ENCODE assay signal across 20 cellular contexts in the genomic region with DNA sequence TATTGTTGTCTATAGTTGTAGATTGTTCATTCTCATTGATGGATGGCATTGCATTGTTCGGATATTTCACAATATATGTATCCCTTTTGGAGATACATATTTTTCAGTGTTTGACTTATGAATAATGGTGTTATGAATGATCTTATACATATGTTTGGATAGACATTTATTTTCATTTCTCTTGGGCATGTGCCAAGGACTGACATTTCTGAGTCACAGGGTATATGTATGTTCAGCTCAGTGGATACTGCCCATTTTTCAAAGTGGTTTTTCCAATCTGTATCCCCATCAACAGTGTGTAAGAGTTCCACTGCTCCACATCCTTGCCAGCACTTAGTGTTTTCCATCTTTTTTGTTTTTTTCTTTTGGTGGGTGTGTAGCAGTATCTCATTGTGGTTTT. TPM values are rescaled to one million over a fixed set of nuclear protein-coding genes. Genes with fewer than 3 reads are reported as not detected.
DNase-seq lines count a peak whose midpoint lies in the region; ATAC-seq, FAIRE-seq and TF ChIP-seq lines count a peak whose summit lies in the region.
"Had no signal": no experiment of that assay in that cellular context is flagged by ENCODE, and none has a peak within 500 bp of the region (broad histone marks: within the 10 kb centered on the region; RNA-seq: fewer than 3 reads in every experiment).

No MANE protein-coding gene starts in this region.

- H3K9me3 Mint-ChIP-seq in activated CD4-positive, alpha-beta T cell treated with anti-CD3 and anti-CD28 coated beads, Interleukin-2, amount 10 ng/mL, durations not matched to agents 24 days and 14 days: no peaks in the 10 kb centered on the region
- H3K9me3 Mint-ChIP-seq: GM23338 had no signal

- H3K4me1 Mint-ChIP-seq in activated CD4-positive, alpha-beta T cell treated with anti-CD3 and anti-CD28 coated beads, Interleukin-2, amount 10 ng/mL, durations not matched to agents 24 days and 14 days: no peaks in the 10 kb centered on the region
- H3K4me1 Mint-ChIP-seq: GM23338 had no signal

- peak overlapping the region; percentile 36; the same call in 1 of the 2 replicates for H3K27ac ChIP-seq in PC-3 (ENCODE audit: low read length)
- H3K27ac ChIP-seq: C4-2B, PC-9, RWPE1 had no signal

- peak overlapping the region; percentile 8 for H3K4me2 ChIP-seq in PC-3 (ENCODE audit: low read length)
- H3K4me2 ChIP-seq: GM23338, PC-9 had no signal

- H2AFZ ChIP-seq in PC-3 (ENCODE audit: low read length): no peak overlapping the region
- H2AFZ ChIP-seq: GM23338, PC-9 had no signal

- no peaks in the 10 kb centered on the region for H4K20me1 ChIP-seq in PC-3 (ENCODE audit: low read length)

- DNase-seq in GM19239 (ENCODE audit: insufficient read length, low spot score) (no peak), PC-3 (peak; percentile 90), dermis blood vessel endothelial cell (peak; percentile 10), iris pigment epithelial cell (ENCODE audit: low read depth) (peak; percentile 7), T-helper 2 cell (no peak), iPS-NIHi11 (ENCODE audit: low spot score) (no peak)
- no peak for DNase-seq in activated CD4-positive, alpha-beta T cell treated with anti-CD3 and anti-CD28 coated beads, Interleukin-2, amount 10 ng/mL, durations not matched to agents 24 days and 14 days
- DNase-seq: ACHN, AML-193, DND-41, KBM-7, NCI-H1105 treated with DMSO at 0.1 percent for 48 hours, NCI-H1694, NCI-H510A, NCI-H774, PC-9 had no signal

- intact Hi-C loops in PC-3 (cut with micrococcal nuclease): no loop called here
- intact Hi-C loops in activated CD4-positive, alpha-beta T cell treated with anti-CD3 and anti-CD28 coated beads, Interleukin-2, amount 10 ng/mL, durations not matched to agents 24 days and 14 days (cut with micrococcal nuclease): no loop called here

- CTCF ChIA-PET in PC-3 (lab: Charles Lee): interaction anchor here (0.7 to 1.4 kb wide), 2 partner anchors 8 to 123 kb away, joined by 3 to 6 read pairs; no protein-coding TSS in a partner anchor

- ATAC-seq in PC-3: peak; percentile 96
- ATAC-seq: GM23338 had no signal

- no peaks in the 10 kb centered on the region for H3K27me3 ChIP-seq in PC-3 (ENCODE audit: low read length)

- H3K27ac Mint-ChIP-seq in activated CD4-positive, alpha-beta T cell treated with anti-CD3 and anti-CD28 coated beads, Interleukin-2, amount 10 ng/mL, durations not matched to agents 24 days and 14 days: no peak overlapping the region
- H3K27ac Mint-ChIP-seq: GM23338 had no signal

- BruUV-seq in PC-3 (replicated peaks; lab: Mats Ljungman, UMichigan): no TSS peak

- H3F3A ChIP-seq in PC-3 (ENCODE audit: low read length, unreplicated experiment): peaks cover 5% of the 10 kb centered on the region

- no peaks in the 10 kb centered on the region for H3K36me3 Mint-ChIP-seq in activated CD4-positive, alpha-beta T cell treated with anti-CD3 and anti-CD28 coated beads, Interleukin-2, amount 10 ng/mL, durations not matched to agents 24 days and 14 days (ENCODE audit: low read depth)

- H3K4me1 ChIP-seq in PC-3 (ENCODE audit: insufficient read depth, low read length): peaks cover 26% of the 10 kb centered on the region

- no peaks in the 10 kb centered on the region for H3K9me3 ChIP-seq in PC-3 (ENCODE audit: low read length)

- H3K4me3 Mint-ChIP-seq in activated CD4-positive, alpha-beta T cell treated with anti-CD3 and anti-CD28 coated beads, Interleukin-2, amount 10 ng/mL, durations not matched to agents 24 days and 14 days: no peak overlapping the region
- H3K4me3 Mint-ChIP-seq: GM23338 had no signal

- TF ChIP-seq CTCF in PC-3 (conservative IDR thresholded peaks at IDR 0.05; ENCODE audit: low read depth, low read length): no peak

- H3K9ac ChIP-seq in PC-3 (ENCODE audit: low read length): no peak overlapping the region

- H3K27me3 Mint-ChIP-seq in activated CD4-positive, alpha-beta T cell treated with anti-CD3 and anti-CD28 coated beads, Interleukin-2, amount 10 ng/mL, durations not matched to agents 24 days and 14 days: no peaks in the 10 kb centered on the region

- no peaks in the 10 kb centered on the region for H3K36me3 ChIP-seq in PC-3 (ENCODE audit: low read depth, low read length)

- H3K79me2 ChIP-seq in PC-3 (ENCODE audit: low read length): no peaks in the 10 kb centered on the region

- no peak overlapping the region for H3K4me3 ChIP-seq in PC-3 (ENCODE audit: low read length)
- H3K4me3 ChIP-seq: GM23338, PC-9 had no signal

- POLR2A ChIA-PET in PC-3 (lab: Charles Lee; ENCODE audit: unreplicated experiment): no interaction called here

- no peaks in the 10 kb centered on the region for H3K9me2 ChIP-seq in PC-3 (replicated peaks; ENCODE audit: low read length)

- peak; percentile 31 for FAIRE-seq in GM19239 (lab: Jason Lieb, UNC)
- FAIRE-seq: G401.6 had no signal

RNA-seq across cellular contexts. Expression of a gene that starts 45.0 kb away (rescaled TPM):
- 0.40 and 0.55 TPM in 2 replicates for total RNA-seq in PC-3 (2014; rRNA removed)
- 0.14 TPM in 1 of 2 replicates, not detected in the other for total RNA-seq in dermis blood vessel endothelial cell
- total RNA-seq in activated CD4-positive, alpha-beta T cell treated with anti-CD3 and anti-CD28 coated beads, Interleukin-2, amount 10 ng/mL, durations not matched to agents 24 days and 14 days: 0.26 and 0.68 TPM in 2 replicates

Comparison
In these comparisons a context has a peak if more than half of its experiments do, and no peak if none do; other contexts are left out.
1. DNase-seq: peak in PC-3 (single experiment), dermis blood vessel endothelial cell (single experiment) and iris pigment epithelial cell (single experiment); none in GM19239 (single experiment), T-helper 2 cell (0 of 5), activated CD4-positive, alpha-beta T cell treated with anti-CD3 and anti-CD28 coated beads, Interleukin-2, amount 10 ng/mL, durations not matched to agents 24 days and 14 days (single experiment) and iPS-NIHi11 (single experiment).